ENCODE assay signal across 1 cellular context in genomic region chr11:120818097-120818496, GRCh38.
TF ChIP-seq lines count a peak whose summit lies in the region.

No MANE protein-coding gene starts in this region.

TF ChIP-seq in HepG2, 621 proteins besides CTCF, POLR2A, EP300 and RAD21 (continued from another document and continues in another):
- TF ChIP-seq, protein P1, sequence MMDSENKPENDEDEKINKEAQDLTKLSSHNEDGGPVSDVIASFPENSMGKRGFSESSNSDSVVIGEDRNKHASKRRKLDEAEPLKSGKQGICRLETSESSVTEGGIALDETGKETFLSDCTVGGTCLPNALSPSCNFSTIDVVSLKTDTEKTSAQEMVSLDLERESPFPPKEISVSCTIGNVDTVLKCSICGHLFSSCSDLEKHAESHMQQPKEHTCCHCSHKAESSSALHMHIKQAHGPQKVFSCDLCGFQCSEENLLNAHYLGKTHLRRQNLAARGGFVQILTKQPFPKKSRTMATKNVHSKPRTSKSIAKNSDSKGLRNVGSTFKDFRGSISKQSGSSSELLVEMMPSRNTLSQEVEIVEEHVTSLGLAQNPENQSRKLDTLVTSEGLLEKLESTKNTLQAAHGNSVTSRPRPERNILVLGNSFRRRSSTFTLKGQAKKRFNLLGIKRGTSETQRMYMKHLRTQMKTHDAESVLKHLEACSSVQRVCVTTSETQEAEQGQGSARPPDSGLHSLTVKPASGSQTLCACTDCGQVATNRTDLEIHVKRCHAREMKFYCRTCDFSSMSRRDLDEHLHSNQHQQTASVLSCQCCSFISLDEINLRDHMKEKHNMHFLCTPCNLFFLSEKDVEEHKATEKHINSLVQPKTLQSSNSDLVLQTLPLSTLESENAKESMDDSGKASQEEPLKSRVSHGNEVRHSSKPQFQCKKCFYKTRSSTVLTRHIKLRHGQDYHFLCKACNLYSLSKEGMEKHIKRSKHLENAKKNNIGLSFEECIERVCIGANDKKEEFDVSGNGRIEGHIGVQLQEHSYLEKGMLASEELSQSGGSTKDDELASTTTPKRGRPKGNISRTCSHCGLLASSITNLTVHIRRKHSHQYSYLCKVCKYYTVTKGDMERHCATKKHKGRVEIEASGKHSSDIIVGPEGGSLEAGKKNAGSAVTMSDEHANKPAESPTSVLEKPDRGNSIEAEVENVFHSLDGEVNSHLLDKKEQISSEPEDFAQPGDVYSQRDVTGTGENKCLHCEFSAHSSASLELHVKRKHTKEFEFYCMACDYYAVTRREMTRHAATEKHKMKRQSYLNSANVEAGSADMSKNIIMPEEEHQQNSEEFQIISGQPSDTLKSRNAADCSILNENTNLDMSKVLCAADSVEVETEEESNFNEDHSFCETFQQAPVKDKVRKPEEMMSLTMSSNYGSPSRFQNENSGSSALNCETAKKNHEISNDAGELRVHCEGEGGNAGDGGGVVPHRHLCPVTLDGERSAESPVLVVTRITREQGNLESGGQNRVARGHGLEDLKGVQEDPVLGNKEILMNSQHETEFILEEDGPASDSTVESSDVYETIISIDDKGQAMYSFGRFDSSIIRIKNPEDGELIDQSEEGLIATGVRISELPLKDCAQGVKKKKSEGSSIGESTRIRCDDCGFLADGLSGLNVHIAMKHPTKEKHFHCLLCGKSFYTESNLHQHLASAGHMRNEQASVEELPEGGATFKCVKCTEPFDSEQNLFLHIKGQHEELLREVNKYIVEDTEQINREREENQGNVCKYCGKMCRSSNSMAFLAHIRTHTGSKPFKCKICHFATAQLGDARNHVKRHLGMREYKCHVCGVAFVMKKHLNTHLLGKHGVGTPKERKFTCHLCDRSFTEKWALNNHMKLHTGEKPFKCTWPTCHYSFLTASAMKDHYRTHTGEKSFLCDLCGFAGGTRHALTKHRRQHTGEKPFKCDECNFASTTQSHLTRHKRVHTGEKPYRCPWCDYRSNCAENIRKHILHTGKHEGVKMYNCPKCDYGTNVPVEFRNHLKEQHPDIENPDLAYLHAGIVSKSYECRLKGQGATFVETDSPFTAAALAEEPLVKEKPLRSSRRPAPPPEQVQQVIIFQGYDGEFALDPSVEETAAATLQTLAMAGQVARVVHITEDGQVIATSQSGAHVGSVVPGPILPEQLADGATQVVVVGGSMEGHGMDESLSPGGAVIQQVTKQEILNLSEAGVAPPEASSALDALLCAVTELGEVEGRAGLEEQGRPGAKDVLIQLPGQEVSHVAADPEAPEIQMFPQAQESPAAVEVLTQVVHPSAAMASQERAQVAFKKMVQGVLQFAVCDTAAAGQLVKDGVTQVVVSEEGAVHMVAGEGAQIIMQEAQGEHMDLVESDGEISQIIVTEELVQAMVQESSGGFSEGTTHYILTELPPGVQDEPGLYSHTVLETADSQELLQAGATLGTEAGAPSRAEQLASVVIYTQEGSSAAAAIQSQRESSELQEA (CRISPR knock-in tag; IDR thresholded peaks at IDR 0.05; ENCODE audit: not compliant biosample characterization): no peak
- TF ChIP-seq ISL2 (CRISPR knock-in tag; IDR thresholded peaks at IDR 0.05): peak; percentile 92
- TF ChIP-seq SMYD3 (CRISPR knock-in tag; IDR thresholded peaks at IDR 0.05): 0 out of 2 replicates have a peak, but pooled peaks have one; percentile 51
- TF ChIP-seq PITX1 (CRISPR knock-in tag; IDR thresholded peaks at IDR 0.05): peak; percentile 68; the same call in 1 of the 2 replicates
- no peak for TF ChIP-seq RFX3 (CRISPR knock-in tag; IDR thresholded peaks at IDR 0.05)
- peak; percentile 66; the same call in 1 of the 2 replicates for TF ChIP-seq MED13 (CRISPR knock-in tag; IDR thresholded peaks at IDR 0.05)
- TF ChIP-seq, protein P2, sequence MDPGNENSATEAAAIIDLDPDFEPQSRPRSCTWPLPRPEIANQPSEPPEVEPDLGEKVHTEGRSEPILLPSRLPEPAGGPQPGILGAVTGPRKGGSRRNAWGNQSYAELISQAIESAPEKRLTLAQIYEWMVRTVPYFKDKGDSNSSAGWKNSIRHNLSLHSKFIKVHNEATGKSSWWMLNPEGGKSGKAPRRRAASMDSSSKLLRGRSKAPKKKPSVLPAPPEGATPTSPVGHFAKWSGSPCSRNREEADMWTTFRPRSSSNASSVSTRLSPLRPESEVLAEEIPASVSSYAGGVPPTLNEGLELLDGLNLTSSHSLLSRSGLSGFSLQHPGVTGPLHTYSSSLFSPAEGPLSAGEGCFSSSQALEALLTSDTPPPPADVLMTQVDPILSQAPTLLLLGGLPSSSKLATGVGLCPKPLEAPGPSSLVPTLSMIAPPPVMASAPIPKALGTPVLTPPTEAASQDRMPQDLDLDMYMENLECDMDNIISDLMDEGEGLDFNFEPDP (CRISPR knock-in tag; conservative IDR thresholded peaks at IDR 0.05): no peak
- TF ChIP-seq, protein P3, sequence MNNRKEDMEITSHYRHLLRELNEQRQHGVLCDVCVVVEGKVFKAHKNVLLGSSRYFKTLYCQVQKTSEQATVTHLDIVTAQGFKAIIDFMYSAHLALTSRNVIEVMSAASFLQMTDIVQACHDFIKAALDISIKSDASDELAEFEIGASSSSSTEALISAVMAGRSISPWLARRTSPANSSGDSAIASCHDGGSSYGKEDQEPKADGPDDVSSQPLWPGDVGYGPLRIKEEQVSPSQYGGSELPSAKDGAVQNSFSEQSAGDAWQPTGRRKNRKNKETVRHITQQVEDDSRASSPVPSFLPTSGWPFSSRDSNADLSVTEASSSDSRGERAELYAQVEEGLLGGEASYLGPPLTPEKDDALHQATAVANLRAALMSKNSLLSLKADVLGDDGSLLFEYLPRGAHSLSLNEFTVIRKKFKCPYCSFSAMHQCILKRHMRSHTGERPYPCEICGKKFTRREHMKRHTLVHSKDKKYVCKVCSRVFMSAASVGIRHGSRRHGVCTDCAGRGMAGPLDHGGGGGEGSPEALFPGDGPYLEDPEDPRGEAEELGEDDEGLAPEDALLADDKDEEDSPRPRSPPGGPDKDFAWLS (CRISPR knock-in tag; IDR thresholded peaks at IDR 0.05; ENCODE audit: borderline replicate concordance): no peak
- TF ChIP-seq RXRB (CRISPR knock-in tag; IDR thresholded peaks at IDR 0.05; ENCODE audit: borderline replicate concordance): peak; percentile 84
- TF ChIP-seq SSRP1 (CRISPR knock-in tag; IDR thresholded peaks at IDR 0.05): no peak
- peak; percentile 37; the same call in 1 of the 2 replicates for TF ChIP-seq MIXL1 (CRISPR knock-in tag; IDR thresholded peaks at IDR 0.05)
- no peak for TF ChIP-seq ZNF225 (CRISPR knock-in tag; IDR thresholded peaks at IDR 0.05)
- TF ChIP-seq NR2F1 (CRISPR knock-in tag; IDR thresholded peaks at IDR 0.05): peak; percentile 84 to 86; a peak in 3 of 4 replicates
- TF ChIP-seq SALL1 (CRISPR knock-in tag; IDR thresholded peaks at IDR 0.05): peak; percentile 94
- peak; percentile 45; the same call in 1 of the 2 replicates for TF ChIP-seq YEATS4 (CRISPR knock-in tag; IDR thresholded peaks at IDR 0.05; ENCODE audit: borderline replicate concordance)
- TF ChIP-seq ZNF121 (CRISPR knock-in tag; IDR thresholded peaks at IDR 0.05): peak; percentile 70
- no peak for TF ChIP-seq ZNF451 (CRISPR knock-in tag; IDR thresholded peaks at IDR 0.05)
- peak; percentile 53; the same call in 1 of the 2 replicates for TF ChIP-seq TARDBP (CRISPR knock-in tag; IDR thresholded peaks at IDR 0.05)
- peak; percentile 64 for TF ChIP-seq CREM (IDR thresholded peaks at IDR 0.05)
- TF ChIP-seq CREM (CRISPR knock-in tag; IDR thresholded peaks at IDR 0.05): no peak
- peak; percentile 32; the same call in 1 of the 2 replicates for TF ChIP-seq FOSL2 (CRISPR knock-in tag; IDR thresholded peaks at IDR 0.05)
- TF ChIP-seq CCAR2 (optimal IDR thresholded peaks at IDR 0.05; ENCODE audit: low read depth, low read length): no peak
- TF ChIP-seq MXD4 (CRISPR knock-in tag; IDR thresholded peaks at IDR 0.05): no peak
- TF ChIP-seq HIC2 (CRISPR knock-in tag; IDR thresholded peaks at IDR 0.05; ENCODE audit: low read depth): no peak; the same call in 1 of the 2 replicates
- 0 out of 2 replicates have a peak, but pooled peaks have one; percentile 16 for TF ChIP-seq SMAD3 (CRISPR knock-in tag; IDR thresholded peaks at IDR 0.05)
- peak; percentile 53; the same call in 1 of the 2 replicates for TF ChIP-seq FOXP4 (CRISPR knock-in tag; IDR thresholded peaks at IDR 0.05)
- peak; percentile 75 for TF ChIP-seq TCF7 (IDR thresholded peaks at IDR 0.05; ENCODE audit: low read depth)
- TF ChIP-seq NFRKB (IDR thresholded peaks at IDR 0.05): no peak
- no peak for TF ChIP-seq ZNF792 (CRISPR knock-in tag; IDR thresholded peaks at IDR 0.05)
- TF ChIP-seq ZNF597 (CRISPR knock-in tag; IDR thresholded peaks at IDR 0.05): no peak
- TF ChIP-seq DPF2 (CRISPR knock-in tag; IDR thresholded peaks at IDR 0.05; ENCODE audit: borderline replicate concordance, low read depth): peak; percentile 70; the same call in 1 of the 2 replicates
- no peak for TF ChIP-seq STAT5B (CRISPR knock-in tag; IDR thresholded peaks at IDR 0.05)
- TF ChIP-seq HOXA3 (CRISPR knock-in tag; IDR thresholded peaks at IDR 0.05): peak; percentile 36; the same call in 1 of the 2 replicates
- no peak for TF ChIP-seq LBX2 (CRISPR knock-in tag; IDR thresholded peaks at IDR 0.05; ENCODE audit: borderline replicate concordance)
- TF ChIP-seq PHF21A (CRISPR knock-in tag; IDR thresholded peaks at IDR 0.05): peak; percentile 85
- TF ChIP-seq, protein P4, sequence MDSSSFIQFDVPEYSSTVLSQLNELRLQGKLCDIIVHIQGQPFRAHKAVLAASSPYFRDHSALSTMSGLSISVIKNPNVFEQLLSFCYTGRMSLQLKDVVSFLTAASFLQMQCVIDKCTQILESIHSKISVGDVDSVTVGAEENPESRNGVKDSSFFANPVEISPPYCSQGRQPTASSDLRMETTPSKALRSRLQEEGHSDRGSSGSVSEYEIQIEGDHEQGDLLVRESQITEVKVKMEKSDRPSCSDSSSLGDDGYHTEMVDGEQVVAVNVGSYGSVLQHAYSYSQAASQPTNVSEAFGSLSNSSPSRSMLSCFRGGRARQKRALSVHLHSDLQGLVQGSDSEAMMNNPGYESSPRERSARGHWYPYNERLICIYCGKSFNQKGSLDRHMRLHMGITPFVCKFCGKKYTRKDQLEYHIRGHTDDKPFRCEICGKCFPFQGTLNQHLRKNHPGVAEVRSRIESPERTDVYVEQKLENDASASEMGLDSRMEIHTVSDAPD (CRISPR knock-in tag; IDR thresholded peaks at IDR 0.05): peak; percentile 59; the same call in 1 of the 2 replicates
- TF ChIP-seq GZF1 (CRISPR knock-in tag; IDR thresholded peaks at IDR 0.05): peak; percentile 19; the same call in 1 of the 2 replicates
- no peak for TF ChIP-seq KDM5A (IDR thresholded peaks at IDR 0.05; ENCODE audit: borderline replicate concordance, low read length)
- peak; percentile 71 for TF ChIP-seq MEIS2 (CRISPR knock-in tag; IDR thresholded peaks at IDR 0.05)
- peak; percentile 44; the same call in 1 of the 2 replicates for TF ChIP-seq E2F1 (CRISPR knock-in tag; IDR thresholded peaks at IDR 0.05)
- no peak for TF ChIP-seq U2AF2 (IDR thresholded peaks at IDR 0.05; ENCODE audit: low read depth, low read length)
- peak; percentile 47; the same call in 1 of the 2 replicates for TF ChIP-seq ZNF331 (CRISPR knock-in tag; IDR thresholded peaks at IDR 0.05)
